8 cellular contexts compared by ENCODE assay signal in the genomic region with DNA sequence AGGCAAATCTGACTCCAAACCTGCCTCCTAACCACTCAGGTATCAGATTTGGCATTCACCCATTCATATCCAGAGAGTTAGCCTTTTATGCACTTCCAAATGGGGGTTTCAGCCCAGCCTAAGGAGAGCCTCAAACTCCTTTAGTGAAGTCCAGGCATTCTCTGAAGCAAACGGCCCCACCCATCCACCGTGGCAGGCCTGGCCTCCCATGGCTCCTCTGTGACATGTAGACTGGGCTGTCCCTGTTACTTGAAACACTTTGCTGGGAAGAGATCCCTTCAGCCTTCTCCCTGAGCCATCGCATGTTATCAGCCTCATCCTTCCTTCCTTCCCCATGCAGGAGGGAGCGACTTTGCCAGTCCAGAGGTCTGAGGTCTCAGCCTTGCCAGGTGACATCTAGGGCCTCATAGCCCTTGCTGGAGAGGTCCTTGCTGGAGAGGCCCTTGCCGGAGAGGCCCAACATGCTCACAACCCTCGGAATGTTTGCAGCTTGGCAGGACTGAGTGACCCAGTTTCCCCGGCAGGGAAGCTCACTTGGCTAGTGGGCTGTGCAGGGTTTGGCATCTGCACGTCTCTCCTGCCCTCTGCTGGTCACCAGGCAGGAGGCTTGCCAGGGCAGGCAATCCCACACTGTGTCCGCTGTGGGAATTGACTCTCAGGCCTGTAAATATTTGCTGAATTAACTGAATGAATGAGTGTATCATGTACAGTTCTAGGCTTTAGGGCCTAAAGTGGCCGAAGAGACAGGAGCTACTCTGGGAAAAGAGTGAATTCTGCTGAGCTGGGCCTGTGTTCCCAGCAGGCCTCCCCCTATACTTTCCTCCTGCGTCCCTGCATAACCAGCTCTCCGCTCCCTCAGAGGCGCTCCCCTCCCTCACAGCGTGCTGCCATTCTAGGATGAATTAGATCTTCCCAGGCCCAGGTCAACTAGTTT. TPM values are rescaled to one million over a fixed set of nuclear protein-coding genes. Genes with fewer than 3 reads are reported as not detected.
DNase-seq lines count a peak whose midpoint lies in the region; ATAC-seq and TF ChIP-seq lines count a peak whose summit lies in the region.

No MANE protein-coding gene starts in this region.

- H3K27ac Mint-ChIP-seq in activated CD8-positive, alpha-beta T cell treated with anti-CD3 and anti-CD28 coated beads, Interleukin-2, amount 10 ng/mL, durations not matched to agents 7 days and 5 days: no peak overlapping the region

- ATAC-seq in HG02759 (IDR thresholded peaks at IDR 0.05; ENCODE audit: unreplicated experiment): peak; percentile 73
- peak; percentile 97 for ATAC-seq in activated CD8-positive, alpha-beta T cell treated with anti-CD3 and anti-CD28 coated beads, Interleukin-2, amount 10 ng/mL, durations not matched to agents 7 days and 5 days
- ATAC-seq in lung (ENCODE audit: insufficient read depth, low FRiP score): peak; percentile 89
- ATAC-seq in GM21717 (IDR thresholded peaks at IDR 0.05; ENCODE audit: unreplicated experiment): no peak

- DNase-seq in CMK (ENCODE audit: low read depth) (peak; percentile 39), NCI-H69 (lab: John Stamatoyannopoulos, UW) (peak; percentile 73), lung (ENCODE audit: low spot score) (peak; percentile 80)
- DNase-seq in activated CD8-positive, alpha-beta T cell treated with anti-CD3 and anti-CD28 coated beads, Interleukin-2, amount 10 ng/mL, durations not matched to agents 7 days and 5 days: peak; percentile 76
- peak; percentile 54 for DNase-seq in effector CD8-positive, alpha-beta T cell (lab: John Stamatoyannopoulos, UW)
- peak; percentile 36 for DNase-seq in stimulated activated CD8-positive, alpha-beta memory T cell treated with anti-CD3 and anti-CD28 coated beads, Interleukin-12 subunit alpha, Interleukin-12 subunit beta, amount 100 ng/mL, for 4 hours (ENCODE audit: low read depth)

- no peaks in the 10 kb centered on the region for H3K9me3 Mint-ChIP-seq in activated CD8-positive, alpha-beta T cell treated with anti-CD3 and anti-CD28 coated beads, Interleukin-2, amount 10 ng/mL, durations not matched to agents 7 days and 5 days (ENCODE audit: insufficient read depth)

- no peaks in the 10 kb centered on the region for H3K27me3 ChIP-seq in lung (ENCODE audit: control insufficient read depth, insufficient read depth)

- no peaks in the 10 kb centered on the region for H3K4me1 ChIP-seq in lung (ENCODE audit: control insufficient read depth in 2 of 2, insufficient read depth in 2 of 2, low read length in 2 of 2)

- 41 to 46% methylated on average over 14 of the region's 14 CpGs for WGBS in lung, 2 donors

- CTCF ChIA-PET in activated CD8-positive, alpha-beta T cell treated with anti-CD3 and anti-CD28 coated beads, Interleukin-2, amount 10 ng/mL, durations not matched to agents 7 days and 5 days (lab: Charles Lee): interaction anchor here (0.6 to 17.0 kb wide), 19 partner anchors 9 to 184 kb away, joined by 3 to 460 read pairs (median 6); a partner anchor contains a TSS

- peak; percentile 95 for TF ChIP-seq CTCF in lung (IDR thresholded peaks at IDR 0.05; ENCODE audit: control extremely low read depth, extremely low read depth)

- H3K36me3 Mint-ChIP-seq in activated CD8-positive, alpha-beta T cell treated with anti-CD3 and anti-CD28 coated beads, Interleukin-2, amount 10 ng/mL, durations not matched to agents 7 days and 5 days (ENCODE audit: low read depth): no peaks in the 10 kb centered on the region

- H3K27ac ChIP-seq in lung (ENCODE audit: low read depth in 1 of 2, low read length in 1 of 2): no peak overlapping the region

- no peaks in the 10 kb centered on the region for H3K36me3 ChIP-seq in lung (ENCODE audit: control insufficient read depth in 2 of 2, insufficient read depth in 2 of 2, low read length in 2 of 2)

- no peak overlapping the region for H3K4me3 ChIP-seq in lung

- no peak overlapping the region for H3K4me3 Mint-ChIP-seq in activated CD8-positive, alpha-beta T cell treated with anti-CD3 and anti-CD28 coated beads, Interleukin-2, amount 10 ng/mL, durations not matched to agents 7 days and 5 days

- no peaks in the 10 kb centered on the region for H3K9me3 ChIP-seq in lung (ENCODE audit: control insufficient read depth in 2 of 2, insufficient read depth in 1 of 2, low read length in 1 of 2)

- H3K27me3 Mint-ChIP-seq in activated CD8-positive, alpha-beta T cell treated with anti-CD3 and anti-CD28 coated beads, Interleukin-2, amount 10 ng/mL, durations not matched to agents 7 days and 5 days (ENCODE audit: low read depth): no peaks in the 10 kb centered on the region

- no peaks in the 10 kb centered on the region for H3K4me1 Mint-ChIP-seq in activated CD8-positive, alpha-beta T cell treated with anti-CD3 and anti-CD28 coated beads, Interleukin-2, amount 10 ng/mL, durations not matched to agents 7 days and 5 days (ENCODE audit: low read depth)

- POLR2A ChIA-PET in activated CD8-positive, alpha-beta T cell treated with anti-CD3 and anti-CD28 coated beads, Interleukin-2, amount 10 ng/mL, durations not matched to agents 7 days and 5 days (lab: Charles Lee): interaction anchor here (1.2 to 1.5 kb wide), 3 partner anchors 26 to 109 kb away, joined by 5 to 6 read pairs (median 6); a partner anchor contains a TSS

RNA-seq across cellular contexts. Expression of a gene that starts 26.7 kb away (rescaled TPM):
- 10 to 100 TPM; 72.0 to 75.5 TPM for total RNA-seq in activated CD8-positive, alpha-beta T cell treated with anti-CD3 and anti-CD28 coated beads, Interleukin-2, amount 10 ng/mL, durations not matched to agents 7 days and 5 days
- total RNA-seq in lung: 10 to 100 TPM; 25.5 to 55.4 TPM
- 1 to 10 TPM; 3.6 to 4.8 TPM for polyA plus RNA-seq in lung
